ENCODE assay signal across 16 cellular contexts in genomic region chr11:68136866-68137265, GRCh38.
"Had no signal": no experiment of that assay in that cellular context is flagged by ENCODE, and none has a peak within 500 bp of the region (broad histone marks: within the 10 kb centered on the region; RNA-seq: fewer than 3 reads in every experiment).

No MANE protein-coding gene starts in this region.

- H3K27me3 ChIP-seq: dorsolateral prefrontal cortex, neutrophil, right atrium auricular region, suprapubic skin, tibial artery, upper lobe of right lung had no signal

- ATAC-seq: naive thymus-derived CD4-positive, alpha-beta T cell; upper lobe of right lung had no signal

- H3K27ac ChIP-seq: neutrophil, right atrium auricular region, suprapubic skin, tibial artery, upper lobe of right lung had no signal

- H3K36me3 ChIP-seq: neutrophil, right atrium auricular region, suprapubic skin, tibial artery, upper lobe of right lung had no signal

- H3K4me3 ChIP-seq: right atrium auricular region, suprapubic skin, tibial artery, upper lobe of right lung had no signal

- DNase-seq: cortex of kidney; effector CD8-positive, alpha-beta T cell; foreskin melanocyte; hippocampal formation; mesendoderm; naive thymus-derived CD4-positive, alpha-beta T cell; nephron progenitor cell; small intestine; stimulated activated CD4-positive, alpha-beta T cell treated with anti-CD3 and anti-CD28 coated beads, Interleukin-2, amount 100 ng/mL, for 48 hours; stimulated activated naive CD4-positive, alpha-beta T cell treated with Interleukin-2 at 50 U/mL for 16 hours had no signal

- H3K9me3 ChIP-seq: neutrophil, right atrium auricular region, suprapubic skin, tibial artery, upper lobe of right lung had no signal
